In the genomic region with DNA sequence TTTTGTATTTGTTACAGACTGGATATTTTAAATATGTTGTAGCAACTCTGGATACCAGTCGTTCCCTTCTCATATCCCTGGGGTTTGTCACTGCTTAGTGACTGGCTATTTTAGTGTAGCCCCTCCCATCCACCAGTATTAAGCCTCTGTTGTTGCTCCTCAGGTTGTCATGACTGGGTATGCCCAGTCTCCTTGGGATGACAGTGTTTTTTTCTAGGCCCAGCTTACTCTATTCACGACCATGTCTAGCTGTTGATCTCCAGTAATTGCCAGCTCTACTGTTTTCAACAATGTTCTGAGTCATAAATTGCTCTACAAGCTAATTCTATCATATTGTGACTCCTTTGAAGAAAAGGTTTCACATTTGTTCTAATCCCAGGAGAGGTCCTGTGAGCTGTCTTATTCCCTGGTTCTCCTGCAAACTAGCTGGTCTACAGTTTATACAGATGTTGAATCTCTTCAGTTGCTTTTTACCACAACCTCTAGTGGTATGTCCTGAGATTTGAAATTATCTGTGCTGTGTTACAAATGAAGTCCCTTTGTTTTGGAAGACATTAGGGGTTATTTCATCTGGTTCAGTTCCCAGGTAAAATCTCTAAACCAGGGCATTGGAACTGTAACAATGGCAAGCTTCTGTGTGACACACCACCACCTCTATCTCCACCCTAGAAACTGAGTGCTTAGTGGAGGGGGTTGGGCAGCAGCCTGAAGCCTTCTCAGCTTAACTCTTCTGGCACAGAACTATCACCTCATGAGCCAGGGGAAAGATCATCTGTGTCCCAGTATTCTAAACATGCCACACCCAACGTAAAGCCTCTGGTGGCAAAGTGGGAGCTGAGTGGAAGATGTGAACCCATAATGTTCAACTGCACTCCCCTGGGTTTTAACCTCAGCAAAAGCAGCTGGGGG, we compare ENCODE assay signal across 11 cellular contexts.
"Had no signal": no experiment of that assay in that cellular context is flagged by ENCODE, and none has a peak within 500 bp of the region (broad histone marks: within the 10 kb centered on the region; RNA-seq: fewer than 3 reads in every experiment).

No MANE protein-coding gene starts in this region.

- H3K4me1 ChIP-seq: tibial nerve had no signal

- H3K36me3 ChIP-seq: tibial nerve had no signal

- DNase-seq: activated CD4-positive, alpha-beta memory T cell treated with anti-CD3 and anti-CD28 coated beads, Interleukin-2, amount 10 ng/mL, durations not matched to agents 7 days and 5 days; activated CD4-positive, alpha-beta T cell treated with anti-CD3 and anti-CD28 coated beads for 1 hour; activated CD8-positive, alpha-beta memory T cell treated with anti-CD3 and anti-CD28 coated beads, Interleukin-2, amount 50 U/mL, for 4 hours; activated naive CD4-positive, alpha-beta T cell treated with anti-CD3 and anti-CD28 coated beads for 36 hours; hypothalamus; immature natural killer cell; naive B cell had no signal

- H3K4me3 ChIP-seq: lung, smooth muscle cell, tibial nerve had no signal

- H3K27ac ChIP-seq: tibial nerve had no signal

- H3K27me3 ChIP-seq: tibial nerve had no signal

- H3K4me2 ChIP-seq: smooth muscle cell had no signal

- ATAC-seq: stimulated activated effector memory CD8-positive, alpha-beta T cell treated with anti-CD3 and anti-CD28 coated beads, Interleukin-12 subunit alpha, Interleukin-12 subunit beta, amount 100 ng/mL, for 72 hours had no signal
